17 cellular contexts compared by ENCODE assay signal in genomic region chr3:74347563-74348268, GRCh38.
DNase-seq lines count a peak whose midpoint lies in the region; ATAC-seq and TF ChIP-seq lines count a peak whose summit lies in the region.
"Had no signal": no experiment of that assay in that cellular context is flagged by ENCODE, and none has a peak within 500 bp of the region (broad histone marks: within the 10 kb centered on the region; RNA-seq: fewer than 3 reads in every experiment).

No MANE protein-coding gene starts in this region.

- H3K4me3 ChIP-seq in hepatocyte (no peak overlapping the region), liver (ENCODE audit: low read depth in 1 of 3, low read length in 3 of 3) (no peak overlapping the region)
- H3K4me3 ChIP-seq: BLaER1 had no signal

- no peaks in the 10 kb centered on the region for H3K9me2 ChIP-seq in hepatocyte (replicated peaks; ENCODE audit: insufficient read depth)

- DNase-seq in NCI-H1436 (lab: John Stamatoyannopoulos, UW) = peak; percentile 58
- DNase-seq in NCI-H1436 treated with DMSO at 0.1 percent for 48 hours (lab: John Stamatoyannopoulos, UW) = no peak
- DNase-seq in hepatocyte (ENCODE audit: low spot score) = peak; percentile 6
- no peak for DNase-seq in Right ventricle myocardium inferior (ENCODE audit: missing footprints)
- DNase-seq in cardiac septum (ENCODE audit: low spot score) = no peak
- no peak for DNase-seq in NCI-H1694 (lab: John Stamatoyannopoulos, UW)
- DNase-seq: 8988T; Calu3; CD8-positive, alpha-beta T cell; DMS79 treated with DMSO at 0.1 percent for 48 hours; GF-D8; GOT3; H7; HFFc6 had no signal

- intact Hi-C loops in Right ventricle myocardium inferior (cut with DNase I) = no loop called here
- intact Hi-C loops in cardiac septum (cut with DNase I) = no loop called here

- no peak overlapping the region for H2AFZ ChIP-seq in hepatocyte

- H3K27me3 ChIP-seq in hepatocyte (no peaks in the 10 kb centered on the region), liver (ENCODE audit: control insufficient read depth in 4 of 4, insufficient read depth in 4 of 4, low read length in 3 of 4) (no peaks in the 10 kb centered on the region)
- H3K27me3 ChIP-seq: BLaER1 had no signal

- peak in 1 of 2 donors; percentile 11 for TF ChIP-seq RAD21 in liver (IDR thresholded peaks at IDR 0.05)

- no peak overlapping the region for H3K4me2 ChIP-seq in hepatocyte
- H3K4me2 ChIP-seq: BLaER1 had no signal

- ATAC-seq in Right ventricle myocardium inferior = no peak
- ATAC-seq: CD8-positive, alpha-beta T cell; HCT116 had no signal

- H3K4me1 ChIP-seq in hepatocyte (ENCODE audit: insufficient read depth) (peaks cover 9% of the 10 kb centered on the region), liver (ENCODE audit: control insufficient read depth in 4 of 4, insufficient read depth in 4 of 4, low read length in 3 of 4) (peaks cover 6 to 39% (median 25%) of the 10 kb centered on the region in 4 donors)
- H3K4me1 ChIP-seq: BLaER1 had no signal

- H3K36me3 ChIP-seq in hepatocyte (replicated peaks; ENCODE audit: insufficient read depth, low read depth) (no peaks in the 10 kb centered on the region), liver (ENCODE audit: control insufficient read depth in 4 of 4, insufficient read depth in 3 of 4, low read depth in 1 of 4, low read length in 3 of 4) (no peaks in the 10 kb centered on the region)
- H3K36me3 ChIP-seq: BLaER1 had no signal

- H3K9ac ChIP-seq in liver (ENCODE audit: low read depth in 1 of 2, low read length in 2 of 2) = no peak overlapping the region
- H3K9ac ChIP-seq: BLaER1 had no signal

- no peaks in the 10 kb centered on the region for H4K20me1 ChIP-seq in hepatocyte (ENCODE audit: insufficient read depth, poor library complexity, severe bottlenecking)
- H4K20me1 ChIP-seq: BLaER1 had no signal

- TF ChIP-seq CTCF in hepatocyte (IDR thresholded peaks at IDR 0.05; ENCODE audit: poor library complexity) (no peak), liver (IDR thresholded peaks at IDR 0.05; ENCODE audit: low read depth, low read length, missing input control) (no peak)

- H3K79me2 ChIP-seq in hepatocyte = no peaks in the 10 kb centered on the region

- 76% methylated on average over 2 of the region's 2 CpGs for WGBS in hepatocyte (ENCODE audit: low lambda C conversion rate, missing lambda C conversion rate)
- 58% methylated on average over 2 of the region's 2 CpGs for WGBS in liver

- H3K9me3 ChIP-seq in hepatocyte (ENCODE audit: low read depth) (no peaks in the 10 kb centered on the region), liver (ENCODE audit: control insufficient read depth in 4 of 4, low read length in 3 of 4) (no peaks in the 10 kb centered on the region)
- H3K9me3 ChIP-seq: BLaER1 had no signal

- H3K27ac ChIP-seq in hepatocyte (peak overlapping the region; percentile 18), liver (ENCODE audit: low read depth in 1 of 2, low read length in 2 of 2) (no peak overlapping the region)
- H3K27ac ChIP-seq: BLaER1 had no signal

TF ChIP-seq in liver, 16 proteins besides CTCF, POLR2A, EP300 and RAD21:
- TF ChIP-seq JUND (IDR thresholded peaks at IDR 0.05) (peak; percentile 28 to 46), MAX (IDR thresholded peaks at IDR 0.05) (peak; percentile 59), HNF4G (IDR thresholded peaks at IDR 0.05) (peak; percentile 39), FOXA2 (IDR thresholded peaks at IDR 0.05) (no peak), NR2F2 (IDR thresholded peaks at IDR 0.05) (no peak), HNF4A (conservative IDR thresholded peaks at IDR 0.05) (peak; percentile 80 to 82), ATF3 (IDR thresholded peaks at IDR 0.05) (no peak), FOXA1 (IDR thresholded peaks at IDR 0.05) (no peak), GABPA (IDR thresholded peaks at IDR 0.05 in 1 of 2, conservative IDR thresholded peaks at IDR 0.05 in 1 of 2) (no peak), TAF1 (conservative IDR thresholded peaks at IDR 0.05) (no peak), ZBTB33 (IDR thresholded peaks at IDR 0.05) (peak; percentile 46), RXRA (IDR thresholded peaks at IDR 0.05) (peak in 1 of 2 donors; percentile 58), YY1 (IDR thresholded peaks at IDR 0.05) (peak; percentile 45), EGR1 (IDR thresholded peaks at IDR 0.05; ENCODE audit: low read depth in 2 of 2) (no peak), REST (IDR thresholded peaks at IDR 0.05) (no peak), SP1 (IDR thresholded peaks at IDR 0.05) (peak; percentile 74)

Comparison
In these comparisons a context has a peak if more than half of its experiments do, and no peak if none do; other contexts are left out.
1. DNase-seq: peak in NCI-H1436 (single experiment) and hepatocyte (single experiment); none in NCI-H1436 treated with DMSO at 0.1 percent for 48 hours (single experiment), Right ventricle myocardium inferior (single experiment), cardiac septum (single experiment) and NCI-H1694 (single experiment).